Comparison of ENCODE assay signal across 1 cellular context in the genomic region with DNA sequence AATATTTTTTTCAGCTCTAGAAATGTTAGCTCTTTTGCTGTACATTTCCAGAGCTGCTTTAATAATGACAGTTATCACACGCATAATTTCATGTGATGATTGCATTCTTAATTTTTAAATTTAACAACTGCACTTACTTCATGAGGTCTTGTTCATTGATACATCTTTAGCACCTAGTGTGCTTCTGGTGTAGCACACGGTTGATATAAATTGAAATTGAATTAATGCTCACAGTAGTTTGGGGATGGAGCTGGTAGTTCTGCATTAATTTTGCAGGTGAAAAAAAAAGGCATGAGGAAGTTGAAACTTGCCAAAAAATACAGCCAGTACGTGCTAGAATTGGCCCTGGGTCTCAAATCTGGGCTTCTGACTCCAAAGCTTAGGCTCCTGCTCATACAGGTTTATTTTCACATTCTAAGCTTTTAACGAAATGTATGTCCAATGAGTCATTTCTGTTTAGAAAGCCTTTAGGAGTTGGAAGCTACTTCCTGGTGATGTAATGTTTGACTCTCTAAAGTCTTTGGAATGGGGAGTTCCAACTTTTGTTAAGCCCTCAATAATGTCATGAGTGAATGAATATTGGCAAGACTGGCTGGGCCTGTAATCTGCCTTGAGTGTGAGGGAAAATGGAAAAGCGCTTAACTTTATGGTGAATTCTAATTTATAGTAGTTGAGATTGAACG.
A peak's percentile ranks its signal among the peaks of the same experiment; 100 is the strongest.
TF ChIP-seq lines count a peak whose summit lies in the region.

No MANE protein-coding gene starts in this region.

TF ChIP-seq in IMR-90, 13 proteins besides CTCF, POLR2A, EP300 and RAD21 (continued from another document):
- TF ChIP-seq NFE2L2 (IDR thresholded peaks at IDR 0.05; ENCODE audit: low read depth, low read length): no peak
- TF ChIP-seq CEBPB (IDR thresholded peaks at IDR 0.05; ENCODE audit: low read depth, low read length): peak; percentile 82
- peak; percentile 84; the same call in 1 of the 2 replicates for TF ChIP-seq FOS (IDR thresholded peaks at IDR 0.05; ENCODE audit: low read depth, low read length)
- peak; percentile 18; the same call in 1 of the 2 replicates for TF ChIP-seq BHLHE40 (IDR thresholded peaks at IDR 0.05; ENCODE audit: low read depth, low read length)
- 0 out of 2 replicates have a peak, but pooled peaks have one; percentile 6 for TF ChIP-seq MAFK (IDR thresholded peaks at IDR 0.05; ENCODE audit: low read depth, low read length)
- no peak for TF ChIP-seq RCOR1 (IDR thresholded peaks at IDR 0.05; ENCODE audit: insufficient replicate concordance, low read length)
- TF ChIP-seq, protein P1, sequence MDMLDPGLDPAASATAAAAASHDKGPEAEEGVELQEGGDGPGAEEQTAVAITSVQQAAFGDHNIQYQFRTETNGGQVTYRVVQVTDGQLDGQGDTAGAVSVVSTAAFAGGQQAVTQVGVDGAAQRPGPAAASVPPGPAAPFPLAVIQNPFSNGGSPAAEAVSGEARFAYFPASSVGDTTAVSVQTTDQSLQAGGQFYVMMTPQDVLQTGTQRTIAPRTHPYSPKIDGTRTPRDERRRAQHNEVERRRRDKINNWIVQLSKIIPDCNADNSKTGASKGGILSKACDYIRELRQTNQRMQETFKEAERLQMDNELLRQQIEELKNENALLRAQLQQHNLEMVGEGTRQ (IDR thresholded peaks at IDR 0.05; ENCODE audit: low read depth, low read length): no peak
- TF ChIP-seq MXI1 (IDR thresholded peaks at IDR 0.05; ENCODE audit: borderline replicate concordance, low read depth, low read length): no peak
- TF ChIP-seq SMC3 (IDR thresholded peaks at IDR 0.05; ENCODE audit: low read depth, low read length): no peak
- TF ChIP-seq RFX5 (IDR thresholded peaks at IDR 0.05; ENCODE audit: low read depth, low read length): no peak
- no peak for TF ChIP-seq MAZ (IDR thresholded peaks at IDR 0.05; ENCODE audit: borderline replicate concordance, low read depth, low read length)
- no peak for TF ChIP-seq CHD1 (IDR thresholded peaks at IDR 0.05; ENCODE audit: low read depth, low read length)
